ENCODE assay signal across 1 cellular context in the genomic region with DNA sequence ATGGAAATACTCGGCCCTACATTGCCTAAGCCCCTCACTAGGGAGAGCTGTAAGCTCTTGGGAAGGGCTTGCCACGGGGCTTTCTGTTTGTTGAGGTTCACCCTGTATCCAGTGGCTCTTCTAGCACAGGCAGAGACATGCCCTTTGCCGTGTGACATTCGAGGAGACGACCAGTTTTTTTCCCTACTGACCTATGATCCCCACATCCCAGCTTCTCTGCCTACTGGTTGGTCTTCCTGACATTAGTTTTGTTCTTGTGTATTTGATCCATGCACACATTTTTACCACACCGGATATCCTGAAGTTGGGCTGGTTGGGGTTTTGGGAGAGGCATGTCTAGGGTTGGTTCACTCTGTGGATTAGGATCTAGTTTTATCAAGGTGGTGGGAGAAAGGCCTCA.
TF ChIP-seq lines count a peak whose summit lies in the region.

No MANE protein-coding gene starts in this region.

TF ChIP-seq in WTC11, 78 proteins besides CTCF, POLR2A, EP300 and RAD21 (continued from another document):
- TF ChIP-seq, protein P1, sequence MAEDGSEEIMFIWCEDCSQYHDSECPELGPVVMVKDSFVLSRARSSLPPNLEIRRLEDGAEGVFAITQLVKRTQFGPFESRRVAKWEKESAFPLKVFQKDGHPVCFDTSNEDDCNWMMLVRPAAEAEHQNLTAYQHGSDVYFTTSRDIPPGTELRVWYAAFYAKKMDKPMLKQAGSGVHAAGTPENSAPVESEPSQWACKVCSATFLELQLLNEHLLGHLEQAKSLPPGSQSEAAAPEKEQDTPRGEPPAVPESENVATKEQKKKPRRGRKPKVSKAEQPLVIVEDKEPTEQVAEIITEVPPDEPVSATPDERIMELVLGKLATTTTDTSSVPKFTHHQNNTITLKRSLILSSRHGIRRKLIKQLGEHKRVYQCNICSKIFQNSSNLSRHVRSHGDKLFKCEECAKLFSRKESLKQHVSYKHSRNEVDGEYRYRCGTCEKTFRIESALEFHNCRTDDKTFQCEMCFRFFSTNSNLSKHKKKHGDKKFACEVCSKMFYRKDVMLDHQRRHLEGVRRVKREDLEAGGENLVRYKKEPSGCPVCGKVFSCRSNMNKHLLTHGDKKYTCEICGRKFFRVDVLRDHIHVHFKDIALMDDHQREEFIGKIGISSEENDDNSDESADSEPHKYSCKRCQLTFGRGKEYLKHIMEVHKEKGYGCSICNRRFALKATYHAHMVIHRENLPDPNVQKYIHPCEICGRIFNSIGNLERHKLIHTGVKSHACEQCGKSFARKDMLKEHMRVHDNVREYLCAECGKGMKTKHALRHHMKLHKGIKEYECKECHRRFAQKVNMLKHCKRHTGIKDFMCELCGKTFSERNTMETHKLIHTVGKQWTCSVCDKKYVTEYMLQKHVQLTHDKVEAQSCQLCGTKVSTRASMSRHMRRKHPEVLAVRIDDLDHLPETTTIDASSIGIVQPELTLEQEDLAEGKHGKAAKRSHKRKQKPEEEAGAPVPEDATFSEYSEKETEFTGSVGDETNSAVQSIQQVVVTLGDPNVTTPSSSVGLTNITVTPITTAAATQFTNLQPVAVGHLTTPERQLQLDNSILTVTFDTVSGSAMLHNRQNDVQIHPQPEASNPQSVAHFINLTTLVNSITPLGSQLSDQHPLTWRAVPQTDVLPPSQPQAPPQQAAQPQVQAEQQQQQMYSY (CRISPR knock-in tag; IDR thresholded peaks at IDR 0.05): no peak
